Comparison of ENCODE assay signal across 18 cellular contexts in genomic region chr1:35797380-35797779, GRCh38. TPM values are rescaled to one million over a fixed set of nuclear protein-coding genes. Genes with fewer than 3 reads are reported as not detected.
DNase-seq lines count a peak whose midpoint lies in the region; ATAC-seq and TF ChIP-seq lines count a peak whose summit lies in the region.
"Had no signal": no experiment of that assay in that cellular context is flagged by ENCODE, and none has a peak within 500 bp of the region (broad histone marks: within the 10 kb centered on the region; RNA-seq: fewer than 3 reads in every experiment).

No MANE protein-coding gene starts in this region.

- H3F3A ChIP-seq in DOHH2 (ENCODE audit: control insufficient read depth, insufficient read depth) (peaks cover 7% of the 10 kb centered on the region), SU-DHL-6 (ENCODE audit: insufficient read depth) (no peaks in the 10 kb centered on the region)

- H3K36me3 Mint-ChIP-seq in stimulated activated memory B cell treated with anti-CD40 and anti-IgM and Interleukin-4, amounts not matched to agents 10 μg/mL and 1 μg/mL and 100 μg/mL, for 72 hours = no peaks in the 10 kb centered on the region
- H3K36me3 Mint-ChIP-seq: CD8-positive, alpha-beta T cell had no signal

- H3K4me3 ChIP-seq in DOHH2 (ENCODE audit: low read length) = peak overlapping the region; percentile 64
- peak overlapping the region; percentile 8 for H3K4me3 ChIP-seq in SU-DHL-6 (ENCODE audit: insufficient read depth, low read length, poor library complexity, severe bottlenecking)
- no peak overlapping the region for H3K4me3 ChIP-seq in ovary

- intact Hi-C loops in ovary (cut with DNase I) = no loop called here

- no peaks in the 10 kb centered on the region for H3K9me2 ChIP-seq in DOHH2 (replicated peaks; ENCODE audit: control insufficient read depth, low read length)
- no peaks in the 10 kb centered on the region for H3K9me2 ChIP-seq in SU-DHL-6 (replicated peaks; ENCODE audit: insufficient read depth, low read length)

- TF ChIP-seq EP300 in ovary (IDR thresholded peaks at IDR 0.05) = no peak

- TF ChIP-seq CTCF in DOHH2 (IDR thresholded peaks at IDR 0.05; ENCODE audit: low read depth, low read length, poor library complexity, severe bottlenecking) = no peak
- TF ChIP-seq CTCF in SU-DHL-6 (IDR thresholded peaks at IDR 0.05; ENCODE audit: insufficient read depth, low read length, poor library complexity, severe bottlenecking) = no peak
- no peak for TF ChIP-seq CTCF in ovary (IDR thresholded peaks at IDR 0.05)

- no peaks in the 10 kb centered on the region for H3K27me3 Mint-ChIP-seq in stimulated activated memory B cell treated with anti-CD40 and anti-IgM and Interleukin-4, amounts not matched to agents 10 μg/mL and 1 μg/mL and 100 μg/mL, for 72 hours

- peak overlapping the region; percentile 26 for H3K27ac Mint-ChIP-seq in stimulated activated memory B cell treated with anti-CD40 and anti-IgM and Interleukin-4, amounts not matched to agents 10 μg/mL and 1 μg/mL and 100 μg/mL, for 72 hours
- H3K27ac Mint-ChIP-seq: CD8-positive, alpha-beta T cell; HFFc6 had no signal

- H3K27me3 ChIP-seq in DOHH2 (ENCODE audit: control insufficient read depth, low read length) = no peaks in the 10 kb centered on the region
- no peaks in the 10 kb centered on the region for H3K27me3 ChIP-seq in SU-DHL-6 (ENCODE audit: low read length)
- H3K27me3 ChIP-seq in ovary = no peaks in the 10 kb centered on the region

- no peak overlapping the region; the same call in 1 of the 2 replicates for H3K9ac ChIP-seq in SU-DHL-6 (ENCODE audit: low read length)

- no peaks in the 10 kb centered on the region for H3K9me3 Mint-ChIP-seq in stimulated activated memory B cell treated with anti-CD40 and anti-IgM and Interleukin-4, amounts not matched to agents 10 μg/mL and 1 μg/mL and 100 μg/mL, for 72 hours
- H3K9me3 Mint-ChIP-seq: CD8-positive, alpha-beta T cell; HFFc6 had no signal

- H3K79me2 ChIP-seq in DOHH2 (ENCODE audit: control insufficient read depth, low read length) (no peaks in the 10 kb centered on the region), SU-DHL-6 (ENCODE audit: insufficient read depth, low read length) (no peaks in the 10 kb centered on the region)

- no peaks in the 10 kb centered on the region for H3K9me3 ChIP-seq in DOHH2 (ENCODE audit: control insufficient read depth, insufficient read depth, low read length)
- H3K9me3 ChIP-seq in SU-DHL-6 (ENCODE audit: insufficient read depth, low read length) = no peaks in the 10 kb centered on the region
- H3K9me3 ChIP-seq in ovary = no peaks in the 10 kb centered on the region

- peak overlapping the region; percentile 76 for H3K27ac ChIP-seq in DOHH2 (ENCODE audit: low read depth, low read length)
- H3K27ac ChIP-seq in SU-DHL-6 (ENCODE audit: low read depth, low read length) = peak overlapping the region; percentile 36; the same call in 1 of the 2 replicates
- H3K27ac ChIP-seq in ovary = no peak overlapping the region

- H2AFZ ChIP-seq in SU-DHL-6 (ENCODE audit: low read depth, low read length, severe bottlenecking) = peak overlapping the region; percentile 14

- H3K4me1 ChIP-seq in DOHH2 (ENCODE audit: control insufficient read depth, low read length) (peaks cover 43% of the 10 kb centered on the region), ovary (ENCODE audit: insufficient read depth) (no peaks in the 10 kb centered on the region)

- peaks cover 21% of the 10 kb centered on the region for H3K4me1 Mint-ChIP-seq in stimulated activated memory B cell treated with anti-CD40 and anti-IgM and Interleukin-4, amounts not matched to agents 10 μg/mL and 1 μg/mL and 100 μg/mL, for 72 hours

- H4K20me1 ChIP-seq in DOHH2 (ENCODE audit: control insufficient read depth, insufficient read depth, low read depth, low read length) = no peaks in the 10 kb centered on the region
- H4K20me1 ChIP-seq in SU-DHL-6 (ENCODE audit: low read depth, low read length) = no peaks in the 10 kb centered on the region

- no peak for ATAC-seq in stimulated activated memory B cell treated with anti-CD40 and anti-IgM and Interleukin-4, amounts not matched to agents 10 μg/mL and 1 μg/mL and 100 μg/mL, for 72 hours
- ATAC-seq: CD8-positive, alpha-beta T cell had no signal

- WGBS in ovary, 3 donors = 80 to 82% (median 80%) methylated on average over 5 of the region's 5 CpGs

- H3K4me3 Mint-ChIP-seq in stimulated activated memory B cell treated with anti-CD40 and anti-IgM and Interleukin-4, amounts not matched to agents 10 μg/mL and 1 μg/mL and 100 μg/mL, for 72 hours = peak overlapping the region; percentile 25
- H3K4me3 Mint-ChIP-seq: CD8-positive, alpha-beta T cell; HFFc6 had no signal

- no peaks in the 10 kb centered on the region for H3K36me3 ChIP-seq in DOHH2 (ENCODE audit: control insufficient read depth, low read length)
- H3K36me3 ChIP-seq in SU-DHL-6 (ENCODE audit: low read length) = no peaks in the 10 kb centered on the region
- no peaks in the 10 kb centered on the region for H3K36me3 ChIP-seq in ovary

- DNase-seq in MV-4-11 (lab: John Stamatoyannopoulos, UW) = peak; percentile 92
- DNase-seq in ovary = no peak
- DNase-seq in hepatic stellate cell (ENCODE audit: low spot score) = no peak
- DNase-seq in NCI-H1436 treated with DMSO at 0.1 percent for 48 hours (lab: John Stamatoyannopoulos, UW) = no peak
- DNase-seq: ACHN; AML-193; CD8-positive, alpha-beta T cell; DMS79; HFFc6; NCI-H1417 treated with DMSO at 0.1 percent for 48 hours; NCI-H2029; NCI-H2171 treated with DMSO at 0.1 percent for 48 hours; NCI-H446 treated with DMSO at 0.1 percent for 48 hours; NCI-H748 treated with DMSO at 0.1 percent for 48 hours; RPMI8226 had no signal

- no peak for TF ChIP-seq POLR2A in ovary (IDR thresholded peaks at IDR 0.05)

- peak overlapping the region; percentile 78 for H3K4me2 ChIP-seq in DOHH2 (ENCODE audit: low read length)
- H3K4me2 ChIP-seq in SU-DHL-6 (ENCODE audit: low read depth, low read length, poor library complexity, severe bottlenecking) = peak overlapping the region; percentile 53

RNA-seq across cellular contexts. Expression of gene AGO4, which starts 10.4 kb away (rescaled TPM):
- 10 to 100 TPM in 3 of 7 donors, 1 to 10 TPM in 4; 6.5 to 14.3 (median 9.9) TPM for total RNA-seq in ovary
- polyA plus RNA-seq in ovary = 1 to 10 TPM; 6.7 to 10.0 TPM

RNA-seq across cellular contexts. Expression of gene CLSPN, which starts 27.6 kb away (rescaled TPM):
- 1 to 10 TPM in 1 of 7 donors, under 1 TPM in 4, not detected in 2; 0.05 to 1.8 (median 0.20) TPM for total RNA-seq in ovary
- under 1 TPM; 0.15 to 0.60 TPM for polyA plus RNA-seq in ovary

Comparison
In these comparisons a context has a peak if more than half of its experiments do, and no peak if none do; other contexts are left out.
1. H3K27ac ChIP-seq: peak in DOHH2 (single experiment) and SU-DHL-6 (single experiment); none in ovary (0 of 2).